Comparison of ENCODE assay signal across 1 cellular context in the genomic region with DNA sequence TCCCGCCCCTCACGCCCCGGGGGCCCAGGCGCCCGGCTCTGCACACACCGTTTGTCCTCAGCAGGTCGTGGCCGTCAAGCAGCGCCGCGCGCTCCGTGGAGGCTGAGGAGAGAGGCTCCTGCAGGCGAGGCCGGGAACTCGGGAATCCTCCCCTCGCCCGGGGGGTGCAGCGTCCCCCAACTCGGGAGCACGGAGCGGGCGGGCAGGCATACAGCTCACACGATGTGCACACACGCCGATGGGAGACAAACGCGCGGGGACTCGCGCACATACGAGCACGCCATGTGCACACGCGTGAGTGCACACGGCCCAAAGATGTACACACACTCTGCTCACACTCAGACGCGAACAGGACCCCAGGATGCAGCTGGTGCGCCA.
TF ChIP-seq lines count a peak whose summit lies in the region.

No MANE protein-coding gene starts in this region.

TF ChIP-seq in GM23338, 12 proteins besides CTCF, POLR2A, EP300 and RAD21:
- TF ChIP-seq, protein P1, sequence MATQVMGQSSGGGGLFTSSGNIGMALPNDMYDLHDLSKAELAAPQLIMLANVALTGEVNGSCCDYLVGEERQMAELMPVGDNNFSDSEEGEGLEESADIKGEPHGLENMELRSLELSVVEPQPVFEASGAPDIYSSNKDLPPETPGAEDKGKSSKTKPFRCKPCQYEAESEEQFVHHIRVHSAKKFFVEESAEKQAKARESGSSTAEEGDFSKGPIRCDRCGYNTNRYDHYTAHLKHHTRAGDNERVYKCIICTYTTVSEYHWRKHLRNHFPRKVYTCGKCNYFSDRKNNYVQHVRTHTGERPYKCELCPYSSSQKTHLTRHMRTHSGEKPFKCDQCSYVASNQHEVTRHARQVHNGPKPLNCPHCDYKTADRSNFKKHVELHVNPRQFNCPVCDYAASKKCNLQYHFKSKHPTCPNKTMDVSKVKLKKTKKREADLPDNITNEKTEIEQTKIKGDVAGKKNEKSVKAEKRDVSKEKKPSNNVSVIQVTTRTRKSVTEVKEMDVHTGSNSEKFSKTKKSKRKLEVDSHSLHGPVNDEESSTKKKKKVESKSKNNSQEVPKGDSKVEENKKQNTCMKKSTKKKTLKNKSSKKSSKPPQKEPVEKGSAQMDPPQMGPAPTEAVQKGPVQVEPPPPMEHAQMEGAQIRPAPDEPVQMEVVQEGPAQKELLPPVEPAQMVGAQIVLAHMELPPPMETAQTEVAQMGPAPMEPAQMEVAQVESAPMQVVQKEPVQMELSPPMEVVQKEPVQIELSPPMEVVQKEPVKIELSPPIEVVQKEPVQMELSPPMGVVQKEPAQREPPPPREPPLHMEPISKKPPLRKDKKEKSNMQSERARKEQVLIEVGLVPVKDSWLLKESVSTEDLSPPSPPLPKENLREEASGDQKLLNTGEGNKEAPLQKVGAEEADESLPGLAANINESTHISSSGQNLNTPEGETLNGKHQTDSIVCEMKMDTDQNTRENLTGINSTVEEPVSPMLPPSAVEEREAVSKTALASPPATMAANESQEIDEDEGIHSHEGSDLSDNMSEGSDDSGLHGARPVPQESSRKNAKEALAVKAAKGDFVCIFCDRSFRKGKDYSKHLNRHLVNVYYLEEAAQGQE (IDR thresholded peaks at IDR 0.05; ENCODE audit: unreplicated experiment), result no peak
- TF ChIP-seq NANOG (IDR thresholded peaks at IDR 0.05; ENCODE audit: borderline replicate concordance), result no peak
- no peak for TF ChIP-seq ZNF114 (CRISPR knock-in tag; IDR thresholded peaks at IDR 0.05)
- TF ChIP-seq CREB1 (CRISPR knock-in tag; IDR thresholded peaks at IDR 0.05; ENCODE audit: low read depth), result no peak
- no peak for TF ChIP-seq POLR2AphosphoS5 (IDR thresholded peaks at IDR 0.05; ENCODE audit: low read depth)
- TF ChIP-seq JUNB (IDR thresholded peaks at IDR 0.05; ENCODE audit: unreplicated experiment), result no peak
- TF ChIP-seq, protein P2, sequence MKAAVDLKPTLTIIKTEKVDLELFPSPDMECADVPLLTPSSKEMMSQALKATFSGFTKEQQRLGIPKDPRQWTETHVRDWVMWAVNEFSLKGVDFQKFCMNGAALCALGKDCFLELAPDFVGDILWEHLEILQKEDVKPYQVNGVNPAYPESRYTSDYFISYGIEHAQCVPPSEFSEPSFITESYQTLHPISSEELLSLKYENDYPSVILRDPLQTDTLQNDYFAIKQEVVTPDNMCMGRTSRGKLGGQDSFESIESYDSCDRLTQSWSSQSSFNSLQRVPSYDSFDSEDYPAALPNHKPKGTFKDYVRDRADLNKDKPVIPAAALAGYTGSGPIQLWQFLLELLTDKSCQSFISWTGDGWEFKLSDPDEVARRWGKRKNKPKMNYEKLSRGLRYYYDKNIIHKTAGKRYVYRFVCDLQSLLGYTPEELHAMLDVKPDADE (IDR thresholded peaks at IDR 0.05), result no peak
- no peak for TF ChIP-seq EZH2 (IDR thresholded peaks at IDR 0.05; ENCODE audit: low read depth, unreplicated experiment)
- TF ChIP-seq STAT1 (IDR thresholded peaks at IDR 0.05; ENCODE audit: unreplicated experiment), result no peak
- TF ChIP-seq, protein P3, sequence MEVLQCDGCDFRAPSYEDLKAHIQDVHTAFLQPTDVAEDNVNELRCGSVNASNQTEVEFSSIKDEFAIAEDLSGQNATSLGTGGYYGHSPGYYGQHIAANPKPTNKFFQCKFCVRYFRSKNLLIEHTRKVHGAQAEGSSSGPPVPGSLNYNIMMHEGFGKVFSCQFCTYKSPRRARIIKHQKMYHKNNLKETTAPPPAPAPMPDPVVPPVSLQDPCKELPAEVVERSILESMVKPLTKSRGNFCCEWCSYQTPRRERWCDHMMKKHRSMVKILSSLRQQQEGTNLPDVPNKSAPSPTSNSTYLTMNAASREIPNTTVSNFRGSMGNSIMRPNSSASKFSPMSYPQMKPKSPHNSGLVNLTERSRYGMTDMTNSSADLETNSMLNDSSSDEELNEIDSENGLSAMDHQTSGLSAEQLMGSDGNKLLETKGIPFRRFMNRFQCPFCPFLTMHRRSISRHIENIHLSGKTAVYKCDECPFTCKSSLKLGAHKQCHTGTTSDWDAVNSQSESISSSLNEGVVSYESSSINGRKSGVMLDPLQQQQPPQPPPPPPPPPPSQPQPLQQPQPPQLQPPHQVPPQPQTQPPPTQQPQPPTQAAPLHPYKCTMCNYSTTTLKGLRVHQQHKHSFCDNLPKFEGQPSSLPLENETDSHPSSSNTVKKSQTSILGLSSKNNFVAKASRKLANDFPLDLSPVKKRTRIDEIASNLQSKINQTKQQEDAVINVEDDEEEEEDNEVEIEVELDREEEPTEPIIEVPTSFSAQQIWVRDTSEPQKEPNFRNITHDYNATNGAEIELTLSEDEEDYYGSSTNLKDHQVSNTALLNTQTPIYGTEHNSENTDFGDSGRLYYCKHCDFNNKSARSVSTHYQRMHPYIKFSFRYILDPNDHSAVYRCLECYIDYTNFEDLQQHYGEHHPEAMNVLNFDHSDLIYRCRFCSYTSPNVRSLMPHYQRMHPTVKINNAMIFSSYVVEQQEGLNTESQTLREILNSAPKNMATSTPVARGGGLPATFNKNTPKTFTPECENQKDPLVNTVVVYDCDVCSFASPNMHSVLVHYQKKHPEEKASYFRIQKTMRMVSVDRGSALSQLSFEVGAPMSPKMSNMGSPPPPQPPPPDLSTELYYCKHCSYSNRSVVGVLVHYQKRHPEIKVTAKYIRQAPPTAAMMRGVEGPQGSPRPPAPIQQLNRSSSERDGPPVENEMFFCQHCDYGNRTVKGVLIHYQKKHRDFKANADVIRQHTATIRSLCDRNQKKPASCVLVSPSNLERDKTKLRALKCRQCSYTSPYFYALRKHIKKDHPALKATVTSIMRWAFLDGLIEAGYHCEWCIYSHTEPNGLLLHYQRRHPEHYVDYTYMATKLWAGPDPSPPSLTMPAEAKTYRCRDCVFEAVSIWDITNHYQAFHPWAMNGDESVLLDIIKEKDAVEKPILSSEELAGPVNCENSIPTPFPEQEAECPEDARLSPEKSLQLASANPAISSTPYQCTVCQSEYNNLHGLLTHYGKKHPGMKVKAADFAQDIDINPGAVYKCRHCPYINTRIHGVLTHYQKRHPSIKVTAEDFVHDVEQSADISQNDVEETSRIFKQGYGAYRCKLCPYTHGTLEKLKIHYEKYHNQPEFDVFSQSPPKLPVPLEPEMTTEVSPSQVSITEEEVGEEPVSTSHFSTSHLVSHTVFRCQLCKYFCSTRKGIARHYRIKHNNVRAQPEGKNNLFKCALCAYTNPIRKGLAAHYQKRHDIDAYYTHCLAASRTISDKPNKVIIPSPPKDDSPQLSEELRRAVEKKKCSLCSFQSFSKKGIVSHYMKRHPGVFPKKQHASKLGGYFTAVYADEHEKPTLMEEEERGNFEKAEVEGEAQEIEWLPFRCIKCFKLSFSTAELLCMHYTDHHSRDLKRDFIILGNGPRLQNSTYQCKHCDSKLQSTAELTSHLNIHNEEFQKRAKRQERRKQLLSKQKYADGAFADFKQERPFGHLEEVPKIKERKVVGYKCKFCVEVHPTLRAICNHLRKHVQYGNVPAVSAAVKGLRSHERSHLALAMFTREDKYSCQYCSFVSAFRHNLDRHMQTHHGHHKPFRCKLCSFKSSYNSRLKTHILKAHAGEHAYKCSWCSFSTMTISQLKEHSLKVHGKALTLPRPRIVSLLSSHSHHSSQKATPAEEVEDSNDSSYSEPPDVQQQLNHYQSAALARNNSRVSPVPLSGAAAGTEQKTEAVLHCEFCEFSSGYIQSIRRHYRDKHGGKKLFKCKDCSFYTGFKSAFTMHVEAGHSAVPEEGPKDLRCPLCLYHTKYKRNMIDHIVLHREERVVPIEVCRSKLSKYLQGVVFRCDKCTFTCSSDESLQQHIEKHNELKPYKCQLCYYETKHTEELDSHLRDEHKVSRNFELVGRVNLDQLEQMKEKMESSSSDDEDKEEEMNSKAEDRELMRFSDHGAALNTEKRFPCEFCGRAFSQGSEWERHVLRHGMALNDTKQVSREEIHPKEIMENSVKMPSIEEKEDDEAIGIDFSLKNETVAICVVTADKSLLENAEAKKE (CRISPR knock-in tag; IDR thresholded peaks at IDR 0.05), result no peak
- no peak for TF ChIP-seq ZNF331 (CRISPR knock-in tag; IDR thresholded peaks at IDR 0.05; ENCODE audit: low read depth)
- TF ChIP-seq EZH2phosphoT487 (IDR thresholded peaks at IDR 0.05; ENCODE audit: unreplicated experiment), result no peak
TF ChIP-seq in GM23338: peak in this region for 0.
